In the genomic region with DNA sequence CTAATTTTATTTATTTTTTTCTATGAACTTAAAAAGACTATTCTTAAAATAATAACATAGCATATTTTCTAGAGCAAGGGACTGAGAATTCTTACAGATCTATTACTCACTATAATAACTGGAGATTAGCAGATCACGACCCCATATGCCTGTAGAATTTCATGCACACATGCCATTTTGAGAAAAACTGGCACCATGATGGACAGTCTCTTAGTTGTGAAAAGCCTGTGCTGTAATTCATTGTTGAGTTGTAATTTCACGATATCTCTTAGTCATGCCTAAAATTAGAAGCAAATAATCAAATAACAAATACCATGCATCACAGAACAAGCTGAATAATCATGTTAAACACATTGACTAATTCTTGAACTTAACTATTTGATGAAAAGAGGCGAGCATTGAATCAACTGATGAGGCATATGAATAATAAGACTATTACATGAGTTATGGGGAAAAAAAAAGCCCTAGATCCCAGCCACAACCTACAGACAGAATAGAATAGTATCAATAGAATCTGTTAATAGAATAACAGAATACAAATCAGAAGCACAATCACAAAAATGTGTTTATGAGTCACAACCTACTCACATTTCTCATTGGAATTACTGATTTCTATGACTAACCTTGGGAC, we compare ENCODE assay signal across 22 cellular contexts. TPM values are rescaled to one million over a fixed set of nuclear protein-coding genes. Genes with fewer than 3 reads are reported as not detected.
DNase-seq lines count a peak whose midpoint lies in the region; ATAC-seq lines count a peak whose summit lies in the region.
"Had no signal": no experiment of that assay in that cellular context is flagged by ENCODE, and none has a peak within 500 bp of the region (broad histone marks: within the 10 kb centered on the region; RNA-seq: fewer than 3 reads in every experiment).

No MANE protein-coding gene starts in this region.

- no peak overlapping the region for H3K9ac ChIP-seq in skeletal muscle satellite cell (ENCODE audit: low read depth, low read length)
- H3K9ac ChIP-seq: neural progenitor cell had no signal

- peaks cover 8% of the 10 kb centered on the region for H3K27me3 Mint-ChIP-seq in activated T-helper 17 cell treated with anti-CD3 and anti-CD28 coated beads, Interleukin-2, amount 50 U/mL, for 72 hours
- H3K27me3 Mint-ChIP-seq: activated B cell treated with CpG ODN at 0.5 μM for 24 hours had no signal

- no peaks in the 10 kb centered on the region for H3K27me3 ChIP-seq in skeletal muscle satellite cell (ENCODE audit: control insufficient read depth, insufficient read depth, low read length)
- H3K27me3 ChIP-seq: BE2C, gastroesophageal sphincter, neural progenitor cell, transverse colon had no signal

- no peaks in the 10 kb centered on the region for H3K36me3 Mint-ChIP-seq in activated T-helper 17 cell treated with anti-CD3 and anti-CD28 coated beads, Interleukin-2, amount 50 U/mL, for 72 hours (ENCODE audit: low read depth)
- H3K36me3 Mint-ChIP-seq: activated naive CD8-positive, alpha-beta T cell treated with anti-CD3 and anti-CD28 coated beads for 36 hours; neural progenitor cell had no signal

- H3K4me2 ChIP-seq in skeletal muscle satellite cell (ENCODE audit: low read length): peak overlapping the region; percentile 2
- H3K4me2 ChIP-seq: neural progenitor cell had no signal

- H3K4me3 ChIP-seq in skeletal muscle satellite cell (ENCODE audit: low read length): no peak overlapping the region
- H3K4me3 ChIP-seq: gastroesophageal sphincter, GM12878, neural progenitor cell, transverse colon had no signal

- H3K4me3 Mint-ChIP-seq in activated T-helper 17 cell treated with anti-CD3 and anti-CD28 coated beads, Interleukin-2, amount 50 U/mL, for 72 hours: no peak overlapping the region
- H3K4me3 Mint-ChIP-seq: activated B cell treated with CpG ODN at 0.5 μM for 24 hours; activated naive CD8-positive, alpha-beta T cell treated with anti-CD3 and anti-CD28 coated beads for 36 hours; neural progenitor cell had no signal

- no peaks in the 10 kb centered on the region for H3K9me3 ChIP-seq in skeletal muscle satellite cell (replicated peaks; ENCODE audit: low read length)
- H3K9me3 ChIP-seq: BE2C, gastroesophageal sphincter, transverse colon had no signal

- no peaks in the 10 kb centered on the region for H3K36me3 ChIP-seq in skeletal muscle satellite cell (ENCODE audit: insufficient read depth, low read length)
- H3K36me3 ChIP-seq: BE2C, gastroesophageal sphincter, neural progenitor cell, transverse colon had no signal

- H3K4me1 ChIP-seq in skeletal muscle satellite cell (ENCODE audit: control insufficient read depth, insufficient read depth, low read length): peaks cover 19% of the 10 kb centered on the region
- H3K4me1 ChIP-seq: BE2C, gastroesophageal sphincter, neural progenitor cell, transverse colon had no signal

- intact Hi-C loops in Right ventricle myocardium superior (cut with DNase I): no loop called here

- DNase-seq in HCEC 1CT: peak; percentile 76
- DNase-seq in fibroblast of peridontal ligament (ENCODE audit: extremely low read depth): peak; percentile 37
- no peak for DNase-seq in Ammon's horn (ENCODE audit: low spot score)
- no peak for DNase-seq in Right ventricle myocardium superior
- DNase-seq: activated B cell treated with CpG ODN at 0.5 μM for 24 hours; activated CD8-positive, alpha-beta memory T cell treated with anti-CD3 and anti-CD28 coated beads, Interleukin-2, amount 50 U/mL, for 4 hours; activated naive CD8-positive, alpha-beta T cell treated with anti-CD3 and anti-CD28 coated beads for 36 hours; BE2C; DMS53; hypothalamus; kidney glomerular epithelial cell; NCI-H1105; NCI-H1930; posterior cingulate gyrus; stimulated activated CD8-positive, alpha-beta memory T cell treated with anti-CD3 and anti-CD28 coated beads, Interleukin-4, amount 100 ng/mL, for 48 hours; transverse colon had no signal

- no peaks in the 10 kb centered on the region for H3K4me1 Mint-ChIP-seq in activated T-helper 17 cell treated with anti-CD3 and anti-CD28 coated beads, Interleukin-2, amount 50 U/mL, for 72 hours
- H3K4me1 Mint-ChIP-seq: activated B cell treated with CpG ODN at 0.5 μM for 24 hours; activated naive CD8-positive, alpha-beta T cell treated with anti-CD3 and anti-CD28 coated beads for 36 hours; neural progenitor cell had no signal

- peak; percentile 23 for ATAC-seq in activated T-helper 17 cell treated with anti-CD3 and anti-CD28 coated beads, Interleukin-2, amount 50 U/mL, for 72 hours (replicated peaks)
- ATAC-seq in Right ventricle myocardium superior (ENCODE audit: poor library complexity) (no peak), GM18502 (IDR thresholded peaks at IDR 0.05; ENCODE audit: poor library complexity, unreplicated experiment) (no peak)
- ATAC-seq: gastroesophageal sphincter, GM12878 had no signal

- no peaks in the 10 kb centered on the region for H3K9me3 Mint-ChIP-seq in activated T-helper 17 cell treated with anti-CD3 and anti-CD28 coated beads, Interleukin-2, amount 50 U/mL, for 72 hours
- H3K9me3 Mint-ChIP-seq: activated B cell treated with CpG ODN at 0.5 μM for 24 hours; activated naive CD8-positive, alpha-beta T cell treated with anti-CD3 and anti-CD28 coated beads for 36 hours; neural progenitor cell had no signal

- H3K27ac Mint-ChIP-seq in activated T-helper 17 cell treated with anti-CD3 and anti-CD28 coated beads, Interleukin-2, amount 50 U/mL, for 72 hours: no peak overlapping the region
- H3K27ac Mint-ChIP-seq: activated B cell treated with CpG ODN at 0.5 μM for 24 hours; activated naive CD8-positive, alpha-beta T cell treated with anti-CD3 and anti-CD28 coated beads for 36 hours; neural progenitor cell had no signal

RNA-seq across cellular contexts. Expression of gene RNF217, which starts 14.3 kb away (rescaled TPM):
- total RNA-seq in activated T-helper 17 cell treated with anti-CD3 and anti-CD28 coated beads, Interleukin-2, amount 50 U/mL, for 72 hours: 1 to 10 TPM; 1.7 to 5.6 TPM
- total RNA-seq in skeletal muscle satellite cell (2012; rRNA removed): 8.1 and 9.4 TPM in 2 replicates
- total RNA-seq in Right ventricle myocardium superior: 9.0 TPM
- total RNA-seq: activated B cell treated with CpG ODN at 0.5 μM for 24 hours had no signal

Comparison
In these comparisons a context has a peak if more than half of its experiments do, and no peak if none do; other contexts are left out.
1. DNase-seq: peak in HCEC 1CT (single experiment) and fibroblast of peridontal ligament (single experiment); none in Ammon's horn (single experiment) and Right ventricle myocardium superior (single experiment).